Comparison of ENCODE assay signal across 8 cellular contexts in the genomic region with DNA sequence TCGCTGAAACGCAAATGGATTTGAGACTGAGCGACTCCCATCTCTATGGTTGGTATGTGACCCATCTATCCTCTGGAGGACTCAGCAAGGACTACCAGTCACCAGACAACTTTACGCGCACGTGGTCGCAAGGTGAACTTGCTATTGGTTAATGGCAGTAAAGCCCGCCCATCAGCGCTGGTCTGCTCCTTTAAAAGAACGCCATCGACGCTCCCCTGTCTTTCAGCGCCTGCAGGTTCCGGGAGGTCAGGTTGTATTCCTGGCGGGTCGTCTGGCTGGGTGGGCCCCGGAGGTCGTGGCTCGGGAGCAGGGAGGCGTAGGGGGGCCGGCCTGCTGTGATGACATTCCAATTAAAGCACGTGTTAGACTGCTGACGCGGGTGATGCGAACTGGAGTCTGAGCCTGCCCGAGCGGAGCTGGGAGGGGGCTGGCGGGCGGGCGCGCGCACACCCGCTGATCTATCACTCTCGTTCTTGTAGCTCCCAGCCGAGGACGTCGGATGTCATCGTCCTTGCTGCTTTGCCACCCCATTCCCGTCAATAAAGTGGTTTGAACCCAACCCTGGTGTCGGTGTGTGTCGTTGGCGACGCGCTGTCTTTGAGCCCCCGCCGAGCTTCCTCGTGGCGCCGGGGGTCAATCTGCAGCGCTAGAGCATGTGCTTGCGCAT. TPM values are rescaled to one million over a fixed set of nuclear protein-coding genes. Genes with fewer than 3 reads are reported as not detected.
DNase-seq lines count a peak whose midpoint lies in the region; ATAC-seq and TF ChIP-seq lines count a peak whose summit lies in the region.

No MANE protein-coding gene starts in this region.

- H3K4me3 Mint-ChIP-seq in activated naive CD8-positive, alpha-beta T cell treated with anti-CD3 and anti-CD28 coated beads, Interleukin-2, amount 10 ng/mL, durations not matched to agents 7 days and 5 days: no peak overlapping the region

- DNase-seq in GM12864 (ENCODE audit: low read depth): peak; percentile 100
- DNase-seq in NCI-H1105 (lab: John Stamatoyannopoulos, UW): peak; percentile 96
- peak; percentile 86 for DNase-seq in activated naive CD8-positive, alpha-beta T cell treated with anti-CD3 and anti-CD28 coated beads, Interleukin-2, amount 10 ng/mL, durations not matched to agents 7 days and 5 days
- peak; percentile 98 for DNase-seq in Right ventricle myocardium superior
- peak; percentile 96 to 99 (median 98) for DNase-seq in ovary
- peak; percentile 98 for DNase-seq in thyroid gland

- POLR2A ChIA-PET in activated naive CD8-positive, alpha-beta T cell treated with anti-CD3 and anti-CD28 coated beads, Interleukin-2, amount 10 ng/mL, durations not matched to agents 7 days and 5 days (lab: Charles Lee): interaction anchor here (0.6 to 3.8 kb wide), 38 partner anchors 8 to 568 kb away, joined by 3 to 54 read pairs (median 4); a partner anchor contains a TSS

- H3K27me3 ChIP-seq in ovary (no peaks in the 10 kb centered on the region), thyroid gland (no peaks in the 10 kb centered on the region)

- peaks cover 25% of the 10 kb centered on the region for H3K4me1 Mint-ChIP-seq in activated naive CD8-positive, alpha-beta T cell treated with anti-CD3 and anti-CD28 coated beads, Interleukin-2, amount 10 ng/mL, durations not matched to agents 7 days and 5 days

- no peaks in the 10 kb centered on the region for H3K9me3 ChIP-seq in ovary
- H3K9me3 ChIP-seq in thyroid gland: no peaks in the 10 kb centered on the region

- intact Hi-C loops in Right ventricle myocardium superior (cut with DNase I) (loop anchor here (5.0 kb wide), 2 partner anchors 116 to 136 kb away; a partner anchor contains a TSS), ovary (cut with DNase I) (loop anchor here in 3 of 4 donors (5.0 to 10.0 kb wide), 3 partner anchors 116 to 131 kb away; a partner anchor contains a TSS), thyroid gland (cut with DNase I) (no loop called here)

- H3K4me3 ChIP-seq in GM12864 (ENCODE audit: low read depth, low read length): peak overlapping the region; percentile 82
- H3K4me3 ChIP-seq in ovary: peak overlapping the region; percentile 73
- peak overlapping the region; percentile 6 to 77 (median 52) for H3K4me3 ChIP-seq in thyroid gland (replicated peaks in 1 of 3)

- no peak overlapping the region for H3K27ac Mint-ChIP-seq in activated naive CD8-positive, alpha-beta T cell treated with anti-CD3 and anti-CD28 coated beads, Interleukin-2, amount 10 ng/mL, durations not matched to agents 7 days and 5 days

- no peaks in the 10 kb centered on the region for H3K27me3 Mint-ChIP-seq in activated naive CD8-positive, alpha-beta T cell treated with anti-CD3 and anti-CD28 coated beads, Interleukin-2, amount 10 ng/mL, durations not matched to agents 7 days and 5 days

- 0% methylated on average over 48 to 51 of the region's 51 CpGs for WGBS in ovary, 3 donors
- 0 to 1% methylated on average over 23 to 41 of the region's 51 CpGs for WGBS in thyroid gland, 2 donors

- peak; percentile 97 for TF ChIP-seq POLR2A in ovary (IDR thresholded peaks at IDR 0.05)
- TF ChIP-seq POLR2A in thyroid gland (IDR thresholded peaks at IDR 0.05): peak; percentile 83 to 100

- peaks cover 23% of the 10 kb centered on the region for H3K36me3 Mint-ChIP-seq in activated naive CD8-positive, alpha-beta T cell treated with anti-CD3 and anti-CD28 coated beads, Interleukin-2, amount 10 ng/mL, durations not matched to agents 7 days and 5 days

- TF ChIP-seq EP300 in ovary (IDR thresholded peaks at IDR 0.05): peak; percentile 59

- peak; percentile 93 for ATAC-seq in HG02642 (IDR thresholded peaks at IDR 0.05; ENCODE audit: poor library complexity, unreplicated experiment)
- peak; percentile 94 for ATAC-seq in SK-N-SH treated with all-trans-retinoic acid at 6 μM for 48 hours
- peak; percentile 97 for ATAC-seq in activated naive CD8-positive, alpha-beta T cell treated with anti-CD3 and anti-CD28 coated beads, Interleukin-2, amount 10 ng/mL, durations not matched to agents 7 days and 5 days (ENCODE audit: low read depth)
- peak; percentile 95 for ATAC-seq in Right ventricle myocardium superior (ENCODE audit: poor library complexity)

- no peaks in the 10 kb centered on the region for H3K9me3 Mint-ChIP-seq in activated naive CD8-positive, alpha-beta T cell treated with anti-CD3 and anti-CD28 coated beads, Interleukin-2, amount 10 ng/mL, durations not matched to agents 7 days and 5 days

- H3K27ac ChIP-seq in ovary: peak overlapping the region; percentile 82 to 98
- H3K27ac ChIP-seq in thyroid gland: peak overlapping the region; percentile 89 to 98 (median 96)

- H3K4me1 ChIP-seq in ovary (ENCODE audit: insufficient read depth): peaks cover 5% of the 10 kb centered on the region
- peaks cover 13 to 16% of the 10 kb centered on the region in 2 donors for H3K4me1 ChIP-seq in thyroid gland

- H3K36me3 ChIP-seq in ovary (no peaks in the 10 kb centered on the region), thyroid gland (peaks cover 0 to 4% of the 10 kb centered on the region in 2 donors)

- no peak for TF ChIP-seq CTCF in GM12864 (IDR thresholded peaks at IDR 0.05; ENCODE audit: low read depth, low read length, missing control alignments)
- peak in 2 of 3 donors; percentile 9 to 23 for TF ChIP-seq CTCF in ovary (IDR thresholded peaks at IDR 0.05)
- peak in 2 of 6 experiments; percentile 18 to 29 for TF ChIP-seq CTCF in thyroid gland (IDR thresholded peaks at IDR 0.05)

TF ChIP-seq in SK-N-SH treated with all-trans-retinoic acid at 6 μM for 48 hours, 23 proteins besides CTCF, POLR2A, EP300 and RAD21 (continues in another document):
- TF ChIP-seq, protein P1, sequence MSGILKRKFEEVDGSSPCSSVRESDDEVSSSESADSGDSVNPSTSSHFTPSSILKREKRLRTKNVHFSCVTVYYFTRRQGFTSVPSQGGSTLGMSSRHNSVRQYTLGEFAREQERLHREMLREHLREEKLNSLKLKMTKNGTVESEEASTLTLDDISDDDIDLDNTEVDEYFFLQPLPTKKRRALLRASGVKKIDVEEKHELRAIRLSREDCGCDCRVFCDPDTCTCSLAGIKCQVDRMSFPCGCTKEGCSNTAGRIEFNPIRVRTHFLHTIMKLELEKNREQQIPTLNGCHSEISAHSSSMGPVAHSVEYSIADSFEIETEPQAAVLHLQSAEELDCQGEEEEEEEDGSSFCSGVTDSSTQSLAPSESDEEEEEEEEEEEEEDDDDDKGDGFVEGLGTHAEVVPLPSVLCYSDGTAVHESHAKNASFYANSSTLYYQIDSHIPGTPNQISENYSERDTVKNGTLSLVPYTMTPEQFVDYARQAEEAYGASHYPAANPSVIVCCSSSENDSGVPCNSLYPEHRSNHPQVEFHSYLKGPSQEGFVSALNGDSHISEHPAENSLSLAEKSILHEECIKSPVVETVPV (CRISPR knock-in tag; IDR thresholded peaks at IDR 0.05): peak; percentile 91; the same call in 1 of the 2 replicates
- TF ChIP-seq ZNF565 (CRISPR knock-in tag; conservative IDR thresholded peaks at IDR 0.05; ENCODE audit: low read depth) (0 out of 2 replicates have a peak, but pooled peaks have one; percentile 14), TOX (CRISPR knock-in tag; IDR thresholded peaks at IDR 0.05; ENCODE audit: borderline replicate concordance) (peak; percentile 47; the same call in 1 of the 2 replicates), CSDC2 (CRISPR knock-in tag; IDR thresholded peaks at IDR 0.05) (0 out of 2 replicates have a peak, but pooled peaks have one; percentile 8), ESRRG (CRISPR knock-in tag; IDR thresholded peaks at IDR 0.05) (0 out of 2 replicates have a peak, but pooled peaks have one; percentile 66), GLIS3 (CRISPR knock-in tag; IDR thresholded peaks at IDR 0.05) (peak; percentile 92), RARB (CRISPR knock-in tag; IDR thresholded peaks at IDR 0.05) (peak; percentile 80), BACH2 (CRISPR knock-in tag; IDR thresholded peaks at IDR 0.05; ENCODE audit: borderline replicate concordance) (no peak), ISL1 (CRISPR knock-in tag; IDR thresholded peaks at IDR 0.05) (no peak), ZFP3 (CRISPR knock-in tag; IDR thresholded peaks at IDR 0.05) (no peak; the same call in 1 of the 2 replicates)
- TF ChIP-seq, protein P2, sequence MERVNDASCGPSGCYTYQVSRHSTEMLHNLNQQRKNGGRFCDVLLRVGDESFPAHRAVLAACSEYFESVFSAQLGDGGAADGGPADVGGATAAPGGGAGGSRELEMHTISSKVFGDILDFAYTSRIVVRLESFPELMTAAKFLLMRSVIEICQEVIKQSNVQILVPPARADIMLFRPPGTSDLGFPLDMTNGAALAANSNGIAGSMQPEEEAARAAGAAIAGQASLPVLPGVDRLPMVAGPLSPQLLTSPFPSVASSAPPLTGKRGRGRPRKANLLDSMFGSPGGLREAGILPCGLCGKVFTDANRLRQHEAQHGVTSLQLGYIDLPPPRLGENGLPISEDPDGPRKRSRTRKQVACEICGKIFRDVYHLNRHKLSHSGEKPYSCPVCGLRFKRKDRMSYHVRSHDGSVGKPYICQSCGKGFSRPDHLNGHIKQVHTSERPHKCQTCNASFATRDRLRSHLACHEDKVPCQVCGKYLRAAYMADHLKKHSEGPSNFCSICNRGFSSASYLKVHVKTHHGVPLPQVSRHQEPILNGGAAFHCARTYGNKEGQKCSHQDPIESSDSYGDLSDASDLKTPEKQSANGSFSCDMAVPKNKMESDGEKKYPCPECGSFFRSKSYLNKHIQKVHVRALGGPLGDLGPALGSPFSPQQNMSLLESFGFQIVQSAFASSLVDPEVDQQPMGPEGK (CRISPR knock-in tag; IDR thresholded peaks at IDR 0.05; ENCODE audit: borderline replicate concordance): peak; percentile 83; the same call in 1 of the 2 replicates

RNA-seq across cellular contexts. Expression of a gene that starts 15.9 kb away (rescaled TPM):
- total RNA-seq in activated naive CD8-positive, alpha-beta T cell treated with anti-CD3 and anti-CD28 coated beads, Interleukin-2, amount 10 ng/mL, durations not matched to agents 7 days and 5 days: 10 to 100 TPM; 38.6 to 45.3 TPM
- total RNA-seq in Right ventricle myocardium superior (6.7 TPM), ovary (10 to 100 TPM; 19.6 to 73.4 (median 34.8) TPM), thyroid gland (10 to 100 TPM in 3 of 4 donors, 1 to 10 TPM in 1; 9.5 to 20.2 (median 12.8) TPM)
- polyA plus RNA-seq in ovary: 10 to 100 TPM in 1 of 2 donors, 1 to 10 TPM in 1; 8.1 to 12.9 TPM

Comparison
In these comparisons a context has a peak if more than half of its experiments do, and no peak if none do; other contexts are left out.
1. Peak in every context shown above with its lines: DNase-seq, ATAC-seq, H3K4me3 ChIP-seq and H3K27ac ChIP-seq.